Comparison of ENCODE assay signal across 20 cellular contexts in genomic region chr3:151479452-151479851, GRCh38. TPM values are rescaled to one million over a fixed set of nuclear protein-coding genes. Genes with fewer than 3 reads are reported as not detected.
DNase-seq lines count a peak whose midpoint lies in the region; ATAC-seq, FAIRE-seq and TF ChIP-seq lines count a peak whose summit lies in the region.
"Had no signal": no experiment of that assay in that cellular context is flagged by ENCODE, and none has a peak within 500 bp of the region (broad histone marks: within the 10 kb centered on the region; RNA-seq: fewer than 3 reads in every experiment).

No MANE protein-coding gene starts in this region.

- TF ChIP-seq EP300 in SK-N-SH (IDR thresholded peaks at IDR 0.05; ENCODE audit: borderline replicate concordance in 1 of 2, low read depth in 1 of 2, low read length in 1 of 2): no peak

- peaks cover 3% of the 10 kb centered on the region; the same call in 1 of the 2 replicates for H4K20me1 ChIP-seq in SK-N-SH (ENCODE audit: insufficient read depth)
- H4K20me1 ChIP-seq in PC-3 (ENCODE audit: low read length): no peaks in the 10 kb centered on the region

- H3K9me3 ChIP-seq in SK-N-SH (no peaks in the 10 kb centered on the region; the same call in 1 of the 2 replicates), PC-3 (ENCODE audit: low read length) (peaks cover 5% of the 10 kb centered on the region)

- H3F3A ChIP-seq in SK-N-SH (replicated peaks; ENCODE audit: insufficient read depth) (no peaks in the 10 kb centered on the region), PC-3 (ENCODE audit: low read length, unreplicated experiment) (no peaks in the 10 kb centered on the region)

- no peak for TF ChIP-seq RAD21 in SK-N-SH (IDR thresholded peaks at IDR 0.05; ENCODE audit: low read length)

- CTCF ChIA-PET in SK-N-SH (lab: Yijun Ruan, JAX) (interaction anchor here (9.0 kb wide), 1 partner anchor 11 kb away, joined by 57 read pairs; no protein-coding TSS in a partner anchor), PC-3 (lab: Charles Lee) (no interaction called here)

- H3K27me3 ChIP-seq in SK-N-SH (ENCODE audit: insufficient read depth) (no peaks in the 10 kb centered on the region), PC-3 (ENCODE audit: low read length) (no peaks in the 10 kb centered on the region)

- 0% methylated on average over 1 of the region's 1 CpG for WGBS in SK-N-SH (ENCODE audit: low lambda C conversion rate)

- peaks cover 4% of the 10 kb centered on the region for H3K36me3 Mint-ChIP-seq in mesothelial cell of epicardium

- peak; percentile 84 for FAIRE-seq in endometrium (lab: Jason Lieb, UNC)
- FAIRE-seq: A549, HepG2 had no signal

- DNase-seq in SK-N-SH (no peak), PC-3 (no peak), mesothelial cell of epicardium (ENCODE audit: low spot score in 2 of 2, unreplicated experiment in 2 of 2) (no peak), left lobe of liver (ENCODE audit: low spot score) (no peak), foreskin fibroblast (no peak)
- no peak for DNase-seq in stimulated activated CD4-positive, alpha-beta T cell treated with anti-CD3 and anti-CD28 coated beads, Interleukin-2, amount 100 ng/mL, for 24 hours
- DNase-seq: AML-193; CD4-positive, alpha-beta T cell; DMS79 treated with DMSO at 0.1 percent for 48 hours; GF-D8; GM23248; HCEC 1CT; HFFc6 had no signal

- H3K4me2 ChIP-seq in SK-N-SH (no peak overlapping the region), PC-3 (ENCODE audit: low read length) (no peak overlapping the region)
- H3K4me2 ChIP-seq: A549 had no signal

- H3K27ac Mint-ChIP-seq in mesothelial cell of epicardium: peak overlapping the region; percentile 10
- H3K27ac Mint-ChIP-seq: CD4-positive, alpha-beta T cell; HFFc6; IgD-negative memory B cell had no signal

- H3K9ac ChIP-seq in SK-N-SH: no peak overlapping the region
- no peak overlapping the region for H3K9ac ChIP-seq in PC-3 (ENCODE audit: low read length)
- H3K9ac ChIP-seq: GM23248 had no signal

- intact Hi-C loops in PC-3 (cut with micrococcal nuclease): no loop called here

- H3K4me1 ChIP-seq in SK-N-SH (ENCODE audit: control insufficient read depth in 1 of 2, insufficient read depth in 2 of 2, low read depth in 1 of 2, low read length in 1 of 2): peaks cover 0 to 8% of the 10 kb centered on the region in 2 experiments; a peak in 2 of 4 replicates
- H3K4me1 ChIP-seq in PC-3 (ENCODE audit: insufficient read depth, low read length): peaks cover 10% of the 10 kb centered on the region; the same call in 1 of the 2 replicates
- H3K4me1 ChIP-seq: A549 had no signal

- TF ChIP-seq CTCF in SK-N-SH (IDR thresholded peaks at IDR 0.05) (no peak), PC-3 (conservative IDR thresholded peaks at IDR 0.05; ENCODE audit: low read depth, low read length) (no peak), mesothelial cell of epicardium (IDR thresholded peaks at IDR 0.05; ENCODE audit: unreplicated experiment) (no peak), foreskin fibroblast (IDR thresholded peaks at IDR 0.05; ENCODE audit: low read depth, low read length) (no peak)

- peaks cover 24% of the 10 kb centered on the region for H3K4me1 Mint-ChIP-seq in mesothelial cell of epicardium
- H3K4me1 Mint-ChIP-seq: IgD-negative memory B cell had no signal

- H2AFZ ChIP-seq in SK-N-SH (ENCODE audit: low read depth) (no peak overlapping the region), PC-3 (ENCODE audit: low read length) (no peak overlapping the region)
- H2AFZ ChIP-seq: GM23248 had no signal

- peaks cover 20% of the 10 kb centered on the region for H3K9me3 Mint-ChIP-seq in mesothelial cell of epicardium

- H3K27ac ChIP-seq in SK-N-SH (ENCODE audit: low read depth in 2 of 2, low read length in 1 of 2) (no peak overlapping the region), PC-3 (ENCODE audit: low read length) (no peak overlapping the region)
- H3K27ac ChIP-seq: 22Rv1, A549, C4-2B, GM23248 had no signal

- no peak overlapping the region for H3K4me3 ChIP-seq in SK-N-SH (ENCODE audit: low read depth in 2 of 2, low read length in 1 of 2)
- H3K4me3 ChIP-seq in PC-3 (ENCODE audit: low read length): no peak overlapping the region
- no peak overlapping the region for H3K4me3 ChIP-seq in foreskin fibroblast (ENCODE audit: low read depth in 1 of 2, low read length in 2 of 2)
- H3K4me3 ChIP-seq: A549, GM23248 had no signal

- BruUV-seq in PC-3 (replicated peaks; lab: Mats Ljungman, UMichigan): no TSS peak

- no peak overlapping the region for H3K4me3 Mint-ChIP-seq in mesothelial cell of epicardium
- H3K4me3 Mint-ChIP-seq: CD4-positive, alpha-beta T cell; HFFc6; IgD-negative memory B cell had no signal

- POLR2A ChIA-PET in SK-N-SH (lab: Yijun Ruan, JAX): no interaction called here
- POLR2A ChIA-PET in PC-3 (lab: Charles Lee; ENCODE audit: unreplicated experiment): no interaction called here

- H3K79me2 ChIP-seq in SK-N-SH (ENCODE audit: insufficient read depth) (no peaks in the 10 kb centered on the region), PC-3 (ENCODE audit: low read length) (no peaks in the 10 kb centered on the region)

- H3K36me3 ChIP-seq in SK-N-SH (replicated peaks in 1 of 2; ENCODE audit: control insufficient read depth in 1 of 2, insufficient read depth in 2 of 2, low read length in 1 of 2): no peaks in the 10 kb centered on the region
- H3K36me3 ChIP-seq in PC-3 (ENCODE audit: low read depth, low read length): no peaks in the 10 kb centered on the region

- ATAC-seq in SK-N-SH treated with all-trans-retinoic acid at 6 μM for 48 hours (peak; percentile 41; the same call in 1 of the 3 replicates), PC-3 (0 out of 2 replicates have a peak, but pooled peaks have one; percentile 23), left lobe of liver (no peak)
- ATAC-seq: A549, HepG2 had no signal

- no peaks in the 10 kb centered on the region for H3K27me3 Mint-ChIP-seq in mesothelial cell of epicardium (ENCODE audit: low read depth)
- H3K27me3 Mint-ChIP-seq: IgD-negative memory B cell had no signal

- H3K9me2 ChIP-seq in SK-N-SH: no peaks in the 10 kb centered on the region
- no peaks in the 10 kb centered on the region for H3K9me2 ChIP-seq in PC-3 (replicated peaks; ENCODE audit: low read length)

TF ChIP-seq in SK-N-SH treated with all-trans-retinoic acid at 6 μM for 48 hours, 23 proteins besides CTCF, POLR2A, EP300 and RAD21 (continues in another document):
- TF ChIP-seq ZNF70 (CRISPR knock-in tag; IDR thresholded peaks at IDR 0.05) (no peak), BACH2 (CRISPR knock-in tag; IDR thresholded peaks at IDR 0.05; ENCODE audit: borderline replicate concordance) (no peak), ESRRG (CRISPR knock-in tag; IDR thresholded peaks at IDR 0.05) (no peak), ZNF8 (CRISPR knock-in tag; IDR thresholded peaks at IDR 0.05) (no peak)
- TF ChIP-seq, protein P1, sequence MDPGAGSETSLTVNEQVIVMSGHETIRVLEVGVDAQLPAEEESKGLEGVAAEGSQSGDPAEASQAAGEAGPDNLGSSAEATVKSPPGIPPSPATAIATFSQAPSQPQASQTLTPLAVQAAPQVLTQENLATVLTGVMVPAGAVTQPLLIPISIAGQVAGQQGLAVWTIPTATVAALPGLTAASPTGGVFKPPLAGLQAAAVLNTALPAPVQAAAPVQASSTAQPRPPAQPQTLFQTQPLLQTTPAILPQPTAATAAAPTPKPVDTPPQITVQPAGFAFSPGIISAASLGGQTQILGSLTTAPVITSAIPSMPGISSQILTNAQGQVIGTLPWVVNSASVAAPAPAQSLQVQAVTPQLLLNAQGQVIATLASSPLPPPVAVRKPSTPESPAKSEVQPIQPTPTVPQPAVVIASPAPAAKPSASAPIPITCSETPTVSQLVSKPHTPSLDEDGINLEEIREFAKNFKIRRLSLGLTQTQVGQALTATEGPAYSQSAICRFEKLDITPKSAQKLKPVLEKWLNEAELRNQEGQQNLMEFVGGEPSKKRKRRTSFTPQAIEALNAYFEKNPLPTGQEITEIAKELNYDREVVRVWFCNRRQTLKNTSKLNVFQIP (CRISPR knock-in tag; IDR thresholded peaks at IDR 0.05; ENCODE audit: borderline replicate concordance, low read depth): no peak

TF ChIP-seq in SK-N-SH, 30 proteins besides CTCF, POLR2A, EP300 and RAD21 (continues in another document):
- TF ChIP-seq, protein P2, sequence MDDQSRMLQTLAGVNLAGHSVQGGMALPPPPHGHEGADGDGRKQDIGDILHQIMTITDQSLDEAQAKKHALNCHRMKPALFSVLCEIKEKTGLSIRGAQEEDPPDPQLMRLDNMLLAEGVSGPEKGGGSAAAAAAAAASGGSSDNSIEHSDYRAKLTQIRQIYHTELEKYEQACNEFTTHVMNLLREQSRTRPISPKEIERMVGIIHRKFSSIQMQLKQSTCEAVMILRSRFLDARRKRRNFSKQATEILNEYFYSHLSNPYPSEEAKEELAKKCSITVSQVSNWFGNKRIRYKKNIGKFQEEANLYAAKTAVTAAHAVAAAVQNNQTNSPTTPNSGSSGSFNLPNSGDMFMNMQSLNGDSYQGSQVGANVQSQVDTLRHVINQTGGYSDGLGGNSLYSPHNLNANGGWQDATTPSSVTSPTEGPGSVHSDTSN (IDR thresholded peaks at IDR 0.05): no peak
- TF ChIP-seq ELF1 (IDR thresholded peaks at IDR 0.05) (no peak), RCOR1 (IDR thresholded peaks at IDR 0.05; ENCODE audit: low read length) (no peak), USF2 (IDR thresholded peaks at IDR 0.05; ENCODE audit: borderline replicate concordance, low read depth, low read length) (no peak)

RNA-seq across cellular contexts. Expression of gene IGSF10, which starts 18.6 kb away (rescaled TPM):
- 15.3 and 18.9 TPM in 2 replicates for polyA plus RNA-seq in SK-N-SH (2012; rRNA removed)
- polyA plus RNA-seq in SK-N-SH (2012; cell fraction: cytosol; rRNA removed): 15.0 and 16.2 TPM in 2 replicates
- 23.2 and 48.4 TPM in 2 replicates for polyA plus RNA-seq in SK-N-SH (2012; cell fraction: nucleus; rRNA removed)
- total RNA-seq in PC-3 (2014; rRNA removed): 0.12 and 0.66 TPM in 2 replicates
- 5.1 to 6.0 TPM (median 5.6 TPM) in 3 replicates for total RNA-seq in mesothelial cell of epicardium
- total RNA-seq in left lobe of liver: 0.28 TPM
- total RNA-seq: CD4-positive, alpha-beta T cell; GM23248; HepG2 had no signal
- polyA plus RNA-seq: IgD-negative memory B cell had no signal
